9 cellular contexts compared by ENCODE assay signal in genomic region chr12:113862570-113863454, GRCh38.
DNase-seq lines count a peak whose midpoint lies in the region; ATAC-seq, FAIRE-seq and TF ChIP-seq lines count a peak whose summit lies in the region.
"Had no signal": no experiment of that assay in that cellular context is flagged by ENCODE, and none has a peak within 500 bp of the region (broad histone marks: within the 10 kb centered on the region; RNA-seq: fewer than 3 reads in every experiment).

No MANE protein-coding gene starts in this region.

- H3K4me2 ChIP-seq in smooth muscle cell = peak overlapping the region; percentile 78

- ATAC-seq in GM19324 (IDR thresholded peaks at IDR 0.05; ENCODE audit: low FRiP score, unreplicated experiment) = no peak

- no peak for TF ChIP-seq POLR2A in H54 (IDR thresholded peaks at IDR 0.05; ENCODE audit: low read depth, low read length)

- no peak overlapping the region for H3K4me3 ChIP-seq in smooth muscle cell

- no peak for TF ChIP-seq CTCF in smooth muscle cell (IDR thresholded peaks at IDR 0.05; ENCODE audit: borderline replicate concordance, insufficient read depth, poor library complexity, severe bottlenecking)

- peak overlapping the region; percentile 57 for H3K9ac ChIP-seq in smooth muscle cell (ENCODE audit: low read depth)

- no peak for FAIRE-seq in H54 (lab: Jason Lieb, UNC)

- H3K79me2 ChIP-seq in smooth muscle cell (ENCODE audit: low read depth) = no peaks in the 10 kb centered on the region

- H3K27ac ChIP-seq in smooth muscle cell (ENCODE audit: low read depth) = peak overlapping the region; percentile 86

- DNase-seq in H54 (ENCODE audit: insufficient read length, low spot score) = peak; percentile 88
- DNase-seq in NOMO-1 (lab: John Stamatoyannopoulos, UW; ENCODE audit: unreplicated experiment in 2 of 2) = peak; percentile 80 to 84
- peak; percentile 79 for DNase-seq in dermis blood vessel endothelial cell
- peak; percentile 51 for DNase-seq in smooth muscle cell (lab: John Stamatoyannopoulos, UW; ENCODE audit: unreplicated experiment)
- no peak for DNase-seq in activated CD4-positive, CD25-positive, alpha-beta regulatory T cell treated with anti-CD3 and anti-CD28 coated beads, Interleukin-2, amount 50 U/mL, for 72 hours
- no peak for DNase-seq in cerebellar cortex (ENCODE audit: low spot score)
- no peak for DNase-seq in D341Med (ENCODE audit: low spot score)
- DNase-seq: activated CD4-positive, alpha-beta T cell treated with anti-CD3 and anti-CD28 coated beads, Interleukin-2, amount 10 ng/mL, durations not matched to agents 24 days and 14 days had no signal

- 18% methylated on average over 16 of the region's 18 CpGs for WGBS in smooth muscle cell (ENCODE audit: low lambda C conversion rate)

- no peaks in the 10 kb centered on the region for H3K36me3 ChIP-seq in smooth muscle cell (ENCODE audit: low read depth)

- peaks cover 43% of the 10 kb centered on the region for H3K4me1 ChIP-seq in smooth muscle cell (ENCODE audit: low read depth)

- H3F3A ChIP-seq in smooth muscle cell (ENCODE audit: low read depth) = no peaks in the 10 kb centered on the region

- H2AFZ ChIP-seq in smooth muscle cell (ENCODE audit: low read depth) = no peak overlapping the region

- H4K20me1 ChIP-seq in smooth muscle cell (ENCODE audit: low read depth) = no peaks in the 10 kb centered on the region

- no peaks in the 10 kb centered on the region for H3K9me3 ChIP-seq in smooth muscle cell (replicated peaks; ENCODE audit: low read depth)

- H3K27me3 ChIP-seq in smooth muscle cell (ENCODE audit: low read depth) = no peaks in the 10 kb centered on the region

Comparison
In these comparisons a context has a peak if more than half of its experiments do, and no peak if none do; other contexts are left out.
1. DNase-seq: peak in H54 (single experiment), NOMO-1 (2 of 2), dermis blood vessel endothelial cell (single experiment) and smooth muscle cell (single experiment); none in activated CD4-positive, CD25-positive, alpha-beta regulatory T cell treated with anti-CD3 and anti-CD28 coated beads, Interleukin-2, amount 50 U/mL, for 72 hours (single experiment), cerebellar cortex (single experiment) and D341Med (single experiment).